Comparison of ENCODE assay signal across 8 cellular contexts in the genomic region with DNA sequence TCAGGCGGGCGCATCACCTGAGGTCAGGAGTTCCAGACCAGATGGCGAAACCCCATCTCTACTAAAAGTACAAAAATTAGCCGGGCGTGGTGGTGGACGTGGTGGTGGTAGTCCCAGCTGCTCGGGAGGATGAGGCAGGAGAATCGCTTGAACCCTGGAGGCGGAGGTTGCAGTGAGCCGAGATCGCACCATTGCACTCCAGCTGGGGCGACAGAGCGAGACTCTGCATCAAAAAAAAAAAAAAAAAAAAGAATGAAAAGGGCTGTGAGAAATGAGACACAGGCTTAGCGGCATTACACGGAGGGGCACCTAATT. TPM values are rescaled to one million over a fixed set of nuclear protein-coding genes. Genes with fewer than 3 reads are reported as not detected.
A peak's percentile ranks its signal among the peaks of the same experiment; 100 is the strongest.
DNase-seq lines count a peak whose midpoint lies in the region; ATAC-seq and TF ChIP-seq lines count a peak whose summit lies in the region.
"Not testable (repeated sequence)": the region's sequence is repeated elsewhere in the genome, so short reads cannot be mapped to it uniquely, and the experiment has no call there.

No MANE protein-coding gene starts in this region.

- H2AK5ac ChIP-seq in IMR-90 (ENCODE audit: low read depth, low read length), result not testable (repeated sequence)

- not testable (repeated sequence) for H4K5ac ChIP-seq in IMR-90 (ENCODE audit: low read depth, low read length)

- H3K4ac ChIP-seq in IMR-90 (ENCODE audit: low read depth, low read length), result not testable (repeated sequence)

- H3K27ac ChIP-seq in BLaER1; IMR-90 (ENCODE audit: insufficient read depth, low read length); PC-9; endodermal cell (ENCODE audit: low read depth, low read length): not testable (repeated sequence)

- in situ Hi-C loops in IMR-90 (cut with MboI; ENCODE audit: low sequenced_read_pairs), result not testable (repeated sequence)

- H3K27ac Mint-ChIP-seq in activated CD4-positive, alpha-beta memory T cell treated with anti-CD3 and anti-CD28 coated beads, Interleukin-2, amount 10 ng/mL, durations not matched to agents 7 days and 5 days, result not testable (repeated sequence)
- H3K27ac Mint-ChIP-seq in endodermal cell, result peak overlapping the region; percentile 81
- peak overlapping the region; percentile 7 to 69 for H3K27ac Mint-ChIP-seq in natural killer cell treated with Interleukin-12 subunit alpha and Interleukin-12 subunit beta and Interleukin-15 and Interleukin-18, amount 100 ng/mL, for 72 hours
- peak overlapping the region; percentile 66 for H3K27ac Mint-ChIP-seq in stimulated activated naive B cell treated with anti-CD40 and anti-IgM and Interleukin-4, amounts not matched to agents 10 μg/mL and 1 μg/mL and 100 μg/mL, for 72 hours

- TF ChIP-seq RAD21 in IMR-90 (IDR thresholded peaks at IDR 0.05; ENCODE audit: low read length), result not testable (repeated sequence)

- peaks cover 0 to 34% of the 10 kb centered on the region in 2 experiments for H3K79me1 ChIP-seq in IMR-90 (ENCODE audit: low read depth in 1 of 2, low read length in 2 of 2)

- not testable (repeated sequence) for DNase-seq in IMR-90; PC-9; activated CD4-positive, alpha-beta memory T cell treated with anti-CD3 and anti-CD28 coated beads, Interleukin-2, amount 10 ng/mL, durations not matched to agents 7 days and 5 days; adipocyte (ENCODE audit: low read depth); endodermal cell; natural killer cell treated with Interleukin-12 subunit alpha and Interleukin-12 subunit beta and Interleukin-15 and Interleukin-18, amount 100 ng/mL, for 72 hours (ENCODE audit: low spot score); stimulated activated naive B cell treated with anti-CD40 and anti-IgM and Interleukin-4, amounts not matched to agents 10 μg/mL and 1 μg/mL and 100 μg/mL, for 72 hours

- H4K91ac ChIP-seq in IMR-90 (ENCODE audit: insufficient read depth, low read depth, low read length), result not testable (repeated sequence)

- H3K14ac ChIP-seq in IMR-90 (replicated peaks; ENCODE audit: low read depth, low read length), result not testable (repeated sequence)

- not testable (repeated sequence) for H3K36me3 ChIP-seq in BLaER1; IMR-90 (ENCODE audit: control insufficient read depth, insufficient read depth, low read length); PC-9 (ENCODE audit: low read depth); adipocyte (ENCODE audit: control insufficient read depth, insufficient read depth, low read length, severe bottlenecking); endodermal cell (ENCODE audit: control insufficient read depth, insufficient read depth, low read length)

- not testable (repeated sequence) for H3K56ac ChIP-seq in IMR-90 (ENCODE audit: extremely low read depth, insufficient read depth, low read length)

- H3K4me3 ChIP-seq in BLaER1, result peak overlapping the region; percentile 92
- H3K4me3 ChIP-seq in IMR-90 (ENCODE audit: insufficient read depth, low read depth, low read length); adipocyte (ENCODE audit: low read length); endodermal cell (ENCODE audit: low read length): not testable (repeated sequence)
- H3K4me3 ChIP-seq in PC-9, result peak overlapping the region; percentile 64; the same call in 1 of the 2 replicates

- peak overlapping the region; percentile 59 for H3K4me3 Mint-ChIP-seq in activated CD4-positive, alpha-beta memory T cell treated with anti-CD3 and anti-CD28 coated beads, Interleukin-2, amount 10 ng/mL, durations not matched to agents 7 days and 5 days
- peak overlapping the region; percentile 78 for H3K4me3 Mint-ChIP-seq in endodermal cell
- peak overlapping the region; percentile 24 for H3K4me3 Mint-ChIP-seq in natural killer cell treated with Interleukin-12 subunit alpha and Interleukin-12 subunit beta and Interleukin-15 and Interleukin-18, amount 100 ng/mL, for 72 hours
- peak overlapping the region; percentile 59 to 95 for H3K4me3 Mint-ChIP-seq in stimulated activated naive B cell treated with anti-CD40 and anti-IgM and Interleukin-4, amounts not matched to agents 10 μg/mL and 1 μg/mL and 100 μg/mL, for 72 hours

- dilution Hi-C loops in IMR-90 (cut with HindIII; ENCODE audit: low sequenced_read_pairs, unreplicated experiment), result not testable (repeated sequence)

- H3K9me3 Mint-ChIP-seq in activated CD4-positive, alpha-beta memory T cell treated with anti-CD3 and anti-CD28 coated beads, Interleukin-2, amount 10 ng/mL, durations not matched to agents 7 days and 5 days; endodermal cell; natural killer cell treated with Interleukin-12 subunit alpha and Interleukin-12 subunit beta and Interleukin-15 and Interleukin-18, amount 100 ng/mL, for 72 hours; stimulated activated naive B cell treated with anti-CD40 and anti-IgM and Interleukin-4, amounts not matched to agents 10 μg/mL and 1 μg/mL and 100 μg/mL, for 72 hours: not testable (repeated sequence)

- BruUV-seq in IMR-90 (replicated peaks; lab: Mats Ljungman, UMichigan); PC-9 (replicated peaks; lab: Mats Ljungman, UMichigan): not testable (repeated sequence)

- POLR2A ChIA-PET in IMR-90 (lab: Charles Lee; ENCODE audit: unreplicated experiment); PC-9 (lab: Charles Lee; ENCODE audit: unreplicated experiment): not testable (repeated sequence)
- POLR2A ChIA-PET in activated CD4-positive, alpha-beta memory T cell treated with anti-CD3 and anti-CD28 coated beads, Interleukin-2, amount 10 ng/mL, durations not matched to agents 7 days and 5 days (lab: Charles Lee), result interaction anchor here (1.5 kb wide), 1 partner anchor 48 kb away, joined by 11 read pairs; the partner anchor contains the start of gene INPP5K

- not testable (repeated sequence) for H3K36me3 Mint-ChIP-seq in activated CD4-positive, alpha-beta memory T cell treated with anti-CD3 and anti-CD28 coated beads, Interleukin-2, amount 10 ng/mL, durations not matched to agents 7 days and 5 days (ENCODE audit: low read depth); endodermal cell (ENCODE audit: low read depth); natural killer cell treated with Interleukin-12 subunit alpha and Interleukin-12 subunit beta and Interleukin-15 and Interleukin-18, amount 100 ng/mL, for 72 hours
- H3K36me3 Mint-ChIP-seq in stimulated activated naive B cell treated with anti-CD40 and anti-IgM and Interleukin-4, amounts not matched to agents 10 μg/mL and 1 μg/mL and 100 μg/mL, for 72 hours, result peaks cover 10 to 19% of the 10 kb centered on the region in 2 donors

- WGBS in IMR-90 (ENCODE audit: extremely low coverage in 2 of 2, insufficient read length in 1 of 2), 2 experiments, result 86% methylated on average over 5 of the region's 15 CpGs; no CpG with 5 or more reads in 1 of the 2 experiments
- WGBS in endodermal cell (ENCODE audit: insufficient coverage in 1 of 2, insufficient read length in 1 of 2), 2 experiments, result 93 to 97% methylated on average over 6 to 15 of the region's 15 CpGs

- not testable (repeated sequence) for H3K9me3 ChIP-seq in BLaER1; IMR-90 (ENCODE audit: control insufficient read depth, insufficient read depth, low read length); PC-9 (ENCODE audit: insufficient read depth, low read depth); adipocyte (ENCODE audit: control insufficient read depth, low read length); endodermal cell (ENCODE audit: control insufficient read depth, low read length)

- H3K18ac ChIP-seq in IMR-90 (ENCODE audit: low read depth, low read length), result not testable (repeated sequence)

- H3K27me3 Mint-ChIP-seq in activated CD4-positive, alpha-beta memory T cell treated with anti-CD3 and anti-CD28 coated beads, Interleukin-2, amount 10 ng/mL, durations not matched to agents 7 days and 5 days; endodermal cell (ENCODE audit: insufficient read depth); natural killer cell treated with Interleukin-12 subunit alpha and Interleukin-12 subunit beta and Interleukin-15 and Interleukin-18, amount 100 ng/mL, for 72 hours; stimulated activated naive B cell treated with anti-CD40 and anti-IgM and Interleukin-4, amounts not matched to agents 10 μg/mL and 1 μg/mL and 100 μg/mL, for 72 hours: not testable (repeated sequence)

- H3K9me1 ChIP-seq in IMR-90 (ENCODE audit: insufficient read depth, low read length), result peaks cover 21% of the 10 kb centered on the region

- CTCF ChIA-PET in IMR-90 (lab: Yijun Ruan, JAX); PC-9 (lab: Charles Lee): not testable (repeated sequence)
- CTCF ChIA-PET in activated CD4-positive, alpha-beta memory T cell treated with anti-CD3 and anti-CD28 coated beads, Interleukin-2, amount 10 ng/mL, durations not matched to agents 7 days and 5 days (lab: Charles Lee), result interaction anchor here (0.8 kb wide), 1 partner anchor 55 kb away, joined by 5 read pairs; no protein-coding TSS in a partner anchor

- not testable (repeated sequence) for H2BK120ac ChIP-seq in IMR-90 (ENCODE audit: low read depth, low read length)

- H2AFZ ChIP-seq in IMR-90 (replicated peaks; ENCODE audit: low read length, poor library complexity) (peak overlapping the region; percentile 41), PC-9 (peak overlapping the region; percentile 78)

- H3K27me3 ChIP-seq in BLaER1, result peaks cover 12% of the 10 kb centered on the region; the same call in 1 of the 2 replicates
- H3K27me3 ChIP-seq in IMR-90 (ENCODE audit: control insufficient read depth, insufficient read depth, low read length); PC-9 (ENCODE audit: insufficient read depth, low read depth); adipocyte (replicated peaks; ENCODE audit: control insufficient read depth, insufficient read depth, low read length); endodermal cell (ENCODE audit: control insufficient read depth, insufficient read depth, low read length, poor library complexity, severe bottlenecking): not testable (repeated sequence)

- H2BK5ac ChIP-seq in IMR-90 (ENCODE audit: low read depth, low read length, poor library complexity, severe bottlenecking), result not testable (repeated sequence)

- intact Hi-C loops in IMR-90 (cut with micrococcal nuclease) (loop anchor here (5.0 kb wide), 1 partner anchor 286 kb away; the partner anchor contains the start of gene TRARG1), PC-9 (cut with micrococcal nuclease; ENCODE audit: unreplicated experiment) (loop anchor here (2.0 kb wide), 2 partner anchors 79 to 153 kb away; no protein-coding TSS in a partner anchor)

- H2BK15ac ChIP-seq in IMR-90 (ENCODE audit: low read depth, low read length), result not testable (repeated sequence)

- peaks cover 51% of the 10 kb centered on the region for H3K4me1 Mint-ChIP-seq in activated CD4-positive, alpha-beta memory T cell treated with anti-CD3 and anti-CD28 coated beads, Interleukin-2, amount 10 ng/mL, durations not matched to agents 7 days and 5 days
- peaks cover 34% of the 10 kb centered on the region for H3K4me1 Mint-ChIP-seq in endodermal cell
- peaks cover 33 to 35% of the 10 kb centered on the region in 2 donors for H3K4me1 Mint-ChIP-seq in natural killer cell treated with Interleukin-12 subunit alpha and Interleukin-12 subunit beta and Interleukin-15 and Interleukin-18, amount 100 ng/mL, for 72 hours (ENCODE audit: low read depth in 2 of 2)
- peaks cover 43 to 79% of the 10 kb centered on the region in 2 donors for H3K4me1 Mint-ChIP-seq in stimulated activated naive B cell treated with anti-CD40 and anti-IgM and Interleukin-4, amounts not matched to agents 10 μg/mL and 1 μg/mL and 100 μg/mL, for 72 hours

- H3K79me2 ChIP-seq in PC-9 (ENCODE audit: low read depth), result peaks cover 36% of the 10 kb centered on the region

- peak overlapping the region; percentile 94 for H3K4me2 ChIP-seq in BLaER1
- H3K4me2 ChIP-seq in IMR-90 (ENCODE audit: low read depth, low read length), result not testable (repeated sequence)
- H3K4me2 ChIP-seq in PC-9, result peak overlapping the region; percentile 80

- H3K23ac ChIP-seq in IMR-90 (ENCODE audit: low read depth, low read length), result not testable (repeated sequence)

- H3F3A ChIP-seq in PC-9 (ENCODE audit: insufficient read depth, low read depth), result peaks cover 18% of the 10 kb centered on the region; the same call in 1 of the 2 replicates

- H2BK20ac ChIP-seq in IMR-90 (ENCODE audit: low read depth, low read length), result not testable (repeated sequence)

- not testable (repeated sequence) for ATAC-seq in IMR-90 (ENCODE audit: low read depth); natural killer cell treated with Interleukin-12 subunit alpha and Interleukin-12 subunit beta and Interleukin-15 and Interleukin-18, amount 100 ng/mL, for 72 hours; stimulated activated naive B cell treated with anti-CD40 and anti-IgM and Interleukin-4, amounts not matched to agents 10 μg/mL and 1 μg/mL and 100 μg/mL, for 72 hours (replicated peaks)

- TF ChIP-seq CTCF in IMR-90 (conservative IDR thresholded peaks at IDR 0.05; ENCODE audit: low read depth, low read length); PC-9 (conservative IDR thresholded peaks at IDR 0.05); endodermal cell (conservative IDR thresholded peaks at IDR 0.05): not testable (repeated sequence)

- not testable (repeated sequence) for H4K8ac ChIP-seq in IMR-90 (ENCODE audit: low read depth in 2 of 2, low read length in 2 of 2)

- not testable (repeated sequence) for H2AK9ac ChIP-seq in IMR-90 (replicated peaks; ENCODE audit: low read depth, low read length, poor library complexity)

- not testable (repeated sequence) for H3K9me2 ChIP-seq in PC-9 (ENCODE audit: insufficient read depth)

- TF ChIP-seq POLR2A in IMR-90 (IDR thresholded peaks at IDR 0.05; ENCODE audit: low read depth, low read length), result not testable (repeated sequence)

- H4K20me1 ChIP-seq in BLaER1 (peaks cover 39% of the 10 kb centered on the region), IMR-90 (ENCODE audit: insufficient read depth, low read length) (peaks cover 36% of the 10 kb centered on the region), PC-9 (ENCODE audit: insufficient read depth) (peaks cover 29% of the 10 kb centered on the region)

- peak overlapping the region; percentile 92 for H3K9ac ChIP-seq in BLaER1
- H3K9ac ChIP-seq in IMR-90 (ENCODE audit: low read depth, low read length); endodermal cell (ENCODE audit: extremely low read depth, low read length, poor library complexity, severe bottlenecking): not testable (repeated sequence)
- peak overlapping the region; percentile 90 for H3K9ac ChIP-seq in adipocyte (ENCODE audit: low read length)

- peaks cover 61% of the 10 kb centered on the region for H3K4me1 ChIP-seq in BLaER1
- H3K4me1 ChIP-seq in IMR-90 (ENCODE audit: control insufficient read depth, insufficient read depth, low read length); endodermal cell (ENCODE audit: control insufficient read depth, insufficient read depth, low read length): not testable (repeated sequence)
- peaks cover 25% of the 10 kb centered on the region for H3K4me1 ChIP-seq in PC-9 (replicated peaks; ENCODE audit: insufficient read depth)
- peaks cover 21% of the 10 kb centered on the region for H3K4me1 ChIP-seq in adipocyte (ENCODE audit: control insufficient read depth, insufficient read depth, low read length)

RNA-seq across cellular contexts. Expression of gene PITPNA, which starts 0.8 kb away (rescaled TPM):
- 19.2 and 25.8 TPM in 2 replicates for total RNA-seq in IMR-90 (2012; rRNA removed)
- 33.1 and 40.1 TPM in 2 replicates for polyA plus RNA-seq in IMR-90 (2012; rRNA removed)
- 17.9 and 28.0 TPM in 2 replicates for polyA plus RNA-seq in IMR-90 (2012; cell fraction: cytosol; rRNA removed)
- polyA plus RNA-seq in IMR-90 (2012; cell fraction: nucleus; rRNA removed; ENCODE audit: low replicate concordance), result 15.2 and 50.9 TPM in 2 replicates
- total RNA-seq in PC-9 (2021), result 80.3 and 87.4 TPM in 2 replicates
- 10 to 100 TPM; 46.4 to 47.8 TPM for total RNA-seq in activated CD4-positive, alpha-beta memory T cell treated with anti-CD3 and anti-CD28 coated beads, Interleukin-2, amount 10 ng/mL, durations not matched to agents 7 days and 5 days
- 10 to 100 TPM; 62.6 TPM for total RNA-seq in endodermal cell
- polyA plus RNA-seq in endodermal cell (2013, experiment 1 of 2), result 43.6 TPM
- polyA plus RNA-seq in endodermal cell (2013, experiment 2 of 2), result 42.3 TPM
- total RNA-seq in natural killer cell treated with Interleukin-12 subunit alpha and Interleukin-12 subunit beta and Interleukin-15 and Interleukin-18, amount 100 ng/mL, for 72 hours, result 10 to 100 TPM; 68.4 to 78.4 TPM

RNA-seq across cellular contexts. Expression of gene INPP5K, which starts 47.0 kb away (rescaled TPM):
- total RNA-seq in IMR-90 (2012; rRNA removed) (16.4 and 17.4 TPM in 2 replicates), PC-9 (2021) (41.9 and 42.9 TPM in 2 replicates), endodermal cell (10 to 100 TPM; 22.2 to 30.0 TPM)
- polyA plus RNA-seq in IMR-90 (2012; rRNA removed), result 14.2 and 14.9 TPM in 2 replicates
- polyA plus RNA-seq in IMR-90 (2012; cell fraction: cytosol; rRNA removed), result 12.5 and 16.8 TPM in 2 replicates
- polyA plus RNA-seq in IMR-90 (2012; cell fraction: nucleus; rRNA removed; ENCODE audit: low replicate concordance), result 43.0 and 43.3 TPM in 2 replicates
- total RNA-seq in activated CD4-positive, alpha-beta memory T cell treated with anti-CD3 and anti-CD28 coated beads, Interleukin-2, amount 10 ng/mL, durations not matched to agents 7 days and 5 days, result 10 to 100 TPM; 52.4 to 58.1 TPM
- 21.5 TPM for polyA plus RNA-seq in endodermal cell (2013, experiment 1 of 2)
- polyA plus RNA-seq in endodermal cell (2013, experiment 2 of 2), result 19.5 TPM
- total RNA-seq in natural killer cell treated with Interleukin-12 subunit alpha and Interleukin-12 subunit beta and Interleukin-15 and Interleukin-18, amount 100 ng/mL, for 72 hours, result 10 to 100 TPM; 34.9 to 43.8 TPM

Comparison
In these comparisons a context has a peak if more than half of its experiments do, and no peak if none do; other contexts are left out.
1. H3K4me3 Mint-ChIP-seq: peak in every context shown above with its lines; median percentile 78 in endodermal cell; 77 in stimulated activated naive B cell treated with anti-CD40 and anti-IgM and Interleukin-4, amounts not matched to agents 10 μg/mL and 1 μg/mL and 100 μg/mL, for 72 hours; 59 in activated CD4-positive, alpha-beta memory T cell treated with anti-CD3 and anti-CD28 coated beads, Interleukin-2, amount 10 ng/mL, durations not matched to agents 7 days and 5 days; 24 in natural killer cell treated with Interleukin-12 subunit alpha and Interleukin-12 subunit beta and Interleukin-15 and Interleukin-18, amount 100 ng/mL, for 72 hours.